Comparison of ENCODE assay signal across 8 cellular contexts in the genomic region with DNA sequence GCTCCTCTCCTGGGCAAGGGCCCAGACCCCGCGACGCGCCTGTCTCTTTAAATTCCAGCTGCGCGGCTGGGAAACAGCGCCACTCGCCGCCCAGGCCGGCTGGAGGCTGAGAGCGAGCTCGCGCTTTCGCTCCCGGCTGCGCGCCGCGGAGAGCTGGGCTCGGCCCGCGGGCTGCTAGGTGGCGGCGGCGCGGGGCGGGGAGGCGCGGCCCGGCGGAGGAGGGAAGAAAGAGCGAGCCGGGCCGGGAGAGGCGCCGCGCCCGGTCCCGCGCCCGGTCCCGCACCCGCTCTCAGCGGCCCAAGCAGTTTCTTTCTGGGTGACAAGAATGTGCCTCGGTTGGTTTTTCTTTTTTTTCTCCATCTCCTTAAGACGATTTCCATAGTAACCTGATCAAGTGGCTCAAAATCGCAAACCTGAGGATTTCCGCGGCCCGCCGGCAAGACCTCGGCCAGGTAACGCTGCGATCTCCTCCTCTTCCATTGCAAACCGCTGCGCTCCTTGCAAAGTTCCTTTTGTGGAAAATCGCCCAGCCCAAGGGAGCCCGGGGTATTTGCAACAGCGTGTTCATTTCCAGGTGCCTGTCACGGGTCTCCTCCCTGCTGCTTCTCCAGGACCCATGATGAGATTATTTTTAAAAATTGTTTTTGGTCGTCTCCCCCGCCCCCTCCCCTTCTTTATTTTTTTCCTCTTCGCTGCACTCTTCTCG.
A peak's percentile ranks its signal among the peaks of the same experiment; 100 is the strongest.
DNase-seq lines count a peak whose midpoint lies in the region; ATAC-seq, FAIRE-seq and TF ChIP-seq lines count a peak whose summit lies in the region.

No MANE protein-coding gene starts in this region.

- H3F3A ChIP-seq in neural cell (ENCODE audit: insufficient read depth, low read length, poor library complexity, severe bottlenecking): no peaks in the 10 kb centered on the region

- no peaks in the 10 kb centered on the region for H3K9me2 ChIP-seq in neural cell (ENCODE audit: insufficient read depth, low read length)

- peak overlapping the region; percentile 49 for H3K4me2 ChIP-seq in neural cell (ENCODE audit: low read length)

- H3K9me3 ChIP-seq in neural cell (ENCODE audit: low read length): no peaks in the 10 kb centered on the region

- peak overlapping the region; percentile 83 for H3K27ac ChIP-seq in neural cell (ENCODE audit: low read length)

- peak; percentile 14 for DNase-seq in CD1c-positive myeloid dendritic cell (ENCODE audit: extremely low spot score)
- DNase-seq in NCI-H2171 treated with DMSO at 0.1 percent for 48 hours (lab: John Stamatoyannopoulos, UW): peak; percentile 61
- DNase-seq in activated T-cell treated with anti-CD3 and anti-CD28 coated beads, Interleukin-2, amount 50 U/mL, for 48 hours: peak; percentile 43 to 54
- DNase-seq in germinal center (ENCODE audit: low spot score): peak; percentile 52
- DNase-seq in urothelium cell line (ENCODE audit: low spot score): peak; percentile 84

- peak; percentile 55 for TF ChIP-seq EP300 in neural cell (conservative IDR thresholded peaks at IDR 0.05; ENCODE audit: poor library complexity, severe bottlenecking)

- no peak for FAIRE-seq in urothelium cell line (lab: Jason Lieb, UNC)

- H3K4me3 ChIP-seq in neural cell (ENCODE audit: low read length): peak overlapping the region; percentile 77

- H3K79me2 ChIP-seq in neural cell (replicated peaks; ENCODE audit: insufficient read depth, low read length): peaks cover 51% of the 10 kb centered on the region

- peak overlapping the region; percentile 77 for H2AFZ ChIP-seq in neural cell (ENCODE audit: low read depth, low read length)

- ATAC-seq in GM18907 (IDR thresholded peaks at IDR 0.05; ENCODE audit: unreplicated experiment) (peak; percentile 94), HG03066 (IDR thresholded peaks at IDR 0.05; ENCODE audit: low read depth, unreplicated experiment) (peak; percentile 92)

- H3K9ac ChIP-seq in neural cell (ENCODE audit: low read length): peak overlapping the region; percentile 78

- H3K36me3 ChIP-seq in neural cell (ENCODE audit: insufficient read depth, low read length): no peaks in the 10 kb centered on the region

- no peaks in the 10 kb centered on the region for H4K20me1 ChIP-seq in neural cell (ENCODE audit: insufficient read depth)

- peak; percentile 88 for TF ChIP-seq CTCF in neural cell (IDR thresholded peaks at IDR 0.05; ENCODE audit: poor library complexity, severe bottlenecking)

- peak; percentile 73 for TF ChIP-seq RAD21 in neural cell (conservative IDR thresholded peaks at IDR 0.05)

- no peaks in the 10 kb centered on the region for H3K27me3 ChIP-seq in neural cell (ENCODE audit: insufficient read depth, low read depth, low read length)

TF ChIP-seq in neural cell, 6 proteins besides CTCF, POLR2A, EP300 and RAD21:
- peak; percentile 47 for TF ChIP-seq TAF1 (IDR thresholded peaks at IDR 0.05; ENCODE audit: low read depth)
- TF ChIP-seq SMC3 (conservative IDR thresholded peaks at IDR 0.05; ENCODE audit: poor library complexity): peak; percentile 80
- TF ChIP-seq MXI1 (conservative IDR thresholded peaks at IDR 0.05; ENCODE audit: poor library complexity, severe bottlenecking): peak; percentile 65
- TF ChIP-seq EZH2 (IDR thresholded peaks at IDR 0.05; ENCODE audit: borderline replicate concordance, insufficient read depth, low read length, poor library complexity, severe bottlenecking): no peak
- peak; percentile 47 for TF ChIP-seq POLR2AphosphoS5 (IDR thresholded peaks at IDR 0.05)
- TF ChIP-seq, protein P1, sequence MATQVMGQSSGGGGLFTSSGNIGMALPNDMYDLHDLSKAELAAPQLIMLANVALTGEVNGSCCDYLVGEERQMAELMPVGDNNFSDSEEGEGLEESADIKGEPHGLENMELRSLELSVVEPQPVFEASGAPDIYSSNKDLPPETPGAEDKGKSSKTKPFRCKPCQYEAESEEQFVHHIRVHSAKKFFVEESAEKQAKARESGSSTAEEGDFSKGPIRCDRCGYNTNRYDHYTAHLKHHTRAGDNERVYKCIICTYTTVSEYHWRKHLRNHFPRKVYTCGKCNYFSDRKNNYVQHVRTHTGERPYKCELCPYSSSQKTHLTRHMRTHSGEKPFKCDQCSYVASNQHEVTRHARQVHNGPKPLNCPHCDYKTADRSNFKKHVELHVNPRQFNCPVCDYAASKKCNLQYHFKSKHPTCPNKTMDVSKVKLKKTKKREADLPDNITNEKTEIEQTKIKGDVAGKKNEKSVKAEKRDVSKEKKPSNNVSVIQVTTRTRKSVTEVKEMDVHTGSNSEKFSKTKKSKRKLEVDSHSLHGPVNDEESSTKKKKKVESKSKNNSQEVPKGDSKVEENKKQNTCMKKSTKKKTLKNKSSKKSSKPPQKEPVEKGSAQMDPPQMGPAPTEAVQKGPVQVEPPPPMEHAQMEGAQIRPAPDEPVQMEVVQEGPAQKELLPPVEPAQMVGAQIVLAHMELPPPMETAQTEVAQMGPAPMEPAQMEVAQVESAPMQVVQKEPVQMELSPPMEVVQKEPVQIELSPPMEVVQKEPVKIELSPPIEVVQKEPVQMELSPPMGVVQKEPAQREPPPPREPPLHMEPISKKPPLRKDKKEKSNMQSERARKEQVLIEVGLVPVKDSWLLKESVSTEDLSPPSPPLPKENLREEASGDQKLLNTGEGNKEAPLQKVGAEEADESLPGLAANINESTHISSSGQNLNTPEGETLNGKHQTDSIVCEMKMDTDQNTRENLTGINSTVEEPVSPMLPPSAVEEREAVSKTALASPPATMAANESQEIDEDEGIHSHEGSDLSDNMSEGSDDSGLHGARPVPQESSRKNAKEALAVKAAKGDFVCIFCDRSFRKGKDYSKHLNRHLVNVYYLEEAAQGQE (IDR thresholded peaks at IDR 0.05; ENCODE audit: borderline replicate concordance): no peak
TF ChIP-seq in neural cell: peak in this region for 4.

Comparison
In these comparisons a context has a peak if more than half of its experiments do, and no peak if none do; other contexts are left out.
1. Peak in every context shown above with its lines: DNase-seq, ATAC-seq, H3K4me3 ChIP-seq and H3K27ac ChIP-seq.
2. DNase-seq: peak in every context shown above with its lines; median percentile 84 in urothelium cell line; 61 in NCI-H2171 treated with DMSO at 0.1 percent for 48 hours; 52 in germinal center; 48 in activated T-cell treated with anti-CD3 and anti-CD28 coated beads, Interleukin-2, amount 50 U/mL, for 48 hours; 14 in CD1c-positive myeloid dendritic cell.